Comparison of ENCODE assay signal across 1 cellular context in genomic region chrX:46903458-46904242, GRCh38.
TF ChIP-seq lines count a peak whose summit lies in the region.

No MANE protein-coding gene starts in this region.

TF ChIP-seq in GM23338, 12 proteins besides CTCF, POLR2A, EP300 and RAD21 (continued from another document):
- no peak for TF ChIP-seq ZNF462 (CRISPR knock-in tag; IDR thresholded peaks at IDR 0.05)
- TF ChIP-seq REST (IDR thresholded peaks at IDR 0.05; ENCODE audit: unreplicated experiment): no peak
- no peak for TF ChIP-seq JUNB (IDR thresholded peaks at IDR 0.05; ENCODE audit: unreplicated experiment)
- no peak for TF ChIP-seq ZNF114 (CRISPR knock-in tag; IDR thresholded peaks at IDR 0.05)
- TF ChIP-seq ZNF331 (CRISPR knock-in tag; IDR thresholded peaks at IDR 0.05; ENCODE audit: low read depth): no peak
- TF ChIP-seq EZH2 (IDR thresholded peaks at IDR 0.05; ENCODE audit: low read depth, unreplicated experiment): no peak
- TF ChIP-seq CREB1 (CRISPR knock-in tag; IDR thresholded peaks at IDR 0.05; ENCODE audit: low read depth): no peak
- no peak for TF ChIP-seq NANOG (IDR thresholded peaks at IDR 0.05; ENCODE audit: borderline replicate concordance)
- no peak for TF ChIP-seq STAT1 (IDR thresholded peaks at IDR 0.05; ENCODE audit: unreplicated experiment)
- no peak for TF ChIP-seq ETS1 (IDR thresholded peaks at IDR 0.05)
